8 cellular contexts compared by ENCODE assay signal in the genomic region with DNA sequence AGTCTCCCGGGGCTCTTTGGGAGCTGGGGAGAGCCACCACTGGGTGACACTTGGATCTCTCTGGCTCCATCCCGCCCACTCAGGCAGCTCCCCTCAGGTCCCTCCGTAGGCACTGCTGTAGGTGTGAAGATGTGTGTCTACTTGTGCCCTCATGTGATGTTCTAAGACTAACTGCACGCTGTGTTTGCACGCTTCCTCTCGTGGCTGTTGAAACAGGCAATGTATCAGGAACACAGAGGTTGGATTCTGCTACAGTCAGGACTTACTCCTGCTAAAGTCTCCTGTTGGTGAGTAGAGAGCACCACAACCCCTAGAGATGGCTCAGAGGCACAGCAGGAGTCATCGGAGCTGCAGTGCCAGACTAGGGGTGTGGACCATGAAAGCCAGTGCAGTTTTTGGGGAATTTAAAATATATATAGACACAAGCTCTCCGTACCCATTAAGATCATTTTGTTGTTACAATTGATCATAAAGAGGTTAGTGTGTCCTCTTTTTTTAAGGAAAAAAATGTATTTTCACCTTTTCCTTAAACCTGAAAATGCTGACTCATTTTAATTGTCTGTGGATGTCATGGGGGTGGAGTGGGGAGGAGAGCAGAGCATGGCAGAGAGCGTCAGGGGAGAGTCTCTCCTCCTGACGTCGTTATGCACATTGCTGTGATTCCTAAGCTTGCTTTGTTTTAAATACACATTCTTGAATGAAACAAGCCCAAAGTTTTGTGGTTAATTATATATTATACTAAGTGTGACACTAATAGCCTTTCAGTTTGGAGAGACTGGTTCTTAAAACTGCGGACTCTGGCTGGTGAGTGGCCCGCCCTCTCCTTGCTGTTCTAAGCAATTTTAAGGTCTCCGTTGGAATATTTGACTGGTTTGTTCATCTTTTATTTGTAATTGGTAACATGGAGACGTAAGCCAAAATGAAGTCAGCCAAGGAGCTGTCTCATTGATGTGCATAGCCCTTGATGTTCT. TPM values are rescaled to one million over a fixed set of nuclear protein-coding genes. Genes with fewer than 3 reads are reported as not detected.
DNase-seq lines count a peak whose midpoint lies in the region; ATAC-seq and TF ChIP-seq lines count a peak whose summit lies in the region.

No MANE protein-coding gene starts in this region.

- H3K4me1 ChIP-seq in CD4-positive, alpha-beta memory T cell (ENCODE audit: insufficient read depth, low read length), result no peaks in the 10 kb centered on the region

- H3K9me3 Mint-ChIP-seq in activated T-helper 1 cell treated with anti-CD3 and anti-CD28 coated beads, Interleukin-12 subunit alpha, Interleukin-12 subunit beta, Interleukin-2, Interleukin-4 antibody, amounts not matched to agents 30 ng/mL and 10 ng/mL and 1 ng/mL, durations not matched to agents 14 hours and 24 hours and 36 hours, result no peaks in the 10 kb centered on the region
- H3K9me3 Mint-ChIP-seq in CD4-positive, alpha-beta memory T cell, result no peaks in the 10 kb centered on the region
- H3K9me3 Mint-ChIP-seq in activated CD8-positive, alpha-beta T cell treated with anti-CD3 and anti-CD28 coated beads, Interleukin-2, amount 10 ng/mL, durations not matched to agents 7 days and 5 days (ENCODE audit: insufficient read depth), result no peaks in the 10 kb centered on the region

- no peaks in the 10 kb centered on the region for H3K27me3 Mint-ChIP-seq in activated T-helper 1 cell treated with anti-CD3 and anti-CD28 coated beads, Interleukin-12 subunit alpha, Interleukin-12 subunit beta, Interleukin-2, Interleukin-4 antibody, amounts not matched to agents 30 ng/mL and 10 ng/mL and 1 ng/mL, durations not matched to agents 14 hours and 24 hours and 36 hours (ENCODE audit: insufficient read depth)
- no peaks in the 10 kb centered on the region for H3K27me3 Mint-ChIP-seq in CD4-positive, alpha-beta memory T cell
- no peaks in the 10 kb centered on the region for H3K27me3 Mint-ChIP-seq in activated CD8-positive, alpha-beta T cell treated with anti-CD3 and anti-CD28 coated beads, Interleukin-2, amount 10 ng/mL, durations not matched to agents 7 days and 5 days (ENCODE audit: low read depth)

- peaks cover 20% of the 10 kb centered on the region for H3K36me3 ChIP-seq in CD4-positive, alpha-beta memory T cell (ENCODE audit: insufficient read depth, low read length)

- DNase-seq in ELF-1 (ENCODE audit: low read depth, low spot score) (peak; percentile 56), RWPE1 (ENCODE audit: low spot score) (no peak), fibroblast of pulmonary artery (ENCODE audit: low read depth) (peak; percentile 60), renal cortical epithelial cell (ENCODE audit: low read depth) (peak; percentile 40), substantia nigra (lab: John Stamatoyannopoulos, UW) (no peak)
- no peak for DNase-seq in activated T-helper 1 cell treated with anti-CD3 and anti-CD28 coated beads, Interleukin-12 subunit alpha, Interleukin-12 subunit beta, Interleukin-2, Interleukin-4 antibody, amounts not matched to agents 30 ng/mL and 10 ng/mL and 1 ng/mL, durations not matched to agents 14 hours and 24 hours and 36 hours (ENCODE audit: low spot score)
- DNase-seq in CD4-positive, alpha-beta memory T cell, result no peak
- no peak for DNase-seq in activated CD8-positive, alpha-beta T cell treated with anti-CD3 and anti-CD28 coated beads, Interleukin-2, amount 10 ng/mL, durations not matched to agents 7 days and 5 days

- H3K27ac ChIP-seq in RWPE1, result peak overlapping the region; percentile 39
- no peak overlapping the region for H3K27ac ChIP-seq in substantia nigra (ENCODE audit: low read depth, low read length, poor library complexity, severe bottlenecking)
- H3K27ac ChIP-seq in CD4-positive, alpha-beta memory T cell (ENCODE audit: low read depth, low read length), result no peak overlapping the region

- intact Hi-C loops in activated T-helper 1 cell treated with anti-CD3 and anti-CD28 coated beads, Interleukin-12 subunit alpha, Interleukin-12 subunit beta, Interleukin-2, Interleukin-4 antibody, amounts not matched to agents 30 ng/mL and 10 ng/mL and 1 ng/mL, durations not matched to agents 14 hours and 24 hours and 36 hours (cut with micrococcal nuclease), result no loop called here
- intact Hi-C loops in CD4-positive, alpha-beta memory T cell (cut with micrococcal nuclease), result no loop called here

- H3K4me3 ChIP-seq in fibroblast of pulmonary artery (replicated peaks; ENCODE audit: low read depth, low read length), result no peak overlapping the region
- H3K4me3 ChIP-seq in CD4-positive, alpha-beta memory T cell (ENCODE audit: low read length in 2 of 2), result no peak overlapping the region

- H3K27me3 ChIP-seq in CD4-positive, alpha-beta memory T cell (ENCODE audit: insufficient read depth, low read length), result no peaks in the 10 kb centered on the region

- no peak overlapping the region for H3K4me3 Mint-ChIP-seq in activated T-helper 1 cell treated with anti-CD3 and anti-CD28 coated beads, Interleukin-12 subunit alpha, Interleukin-12 subunit beta, Interleukin-2, Interleukin-4 antibody, amounts not matched to agents 30 ng/mL and 10 ng/mL and 1 ng/mL, durations not matched to agents 14 hours and 24 hours and 36 hours
- no peak overlapping the region for H3K4me3 Mint-ChIP-seq in CD4-positive, alpha-beta memory T cell
- no peak overlapping the region for H3K4me3 Mint-ChIP-seq in activated CD8-positive, alpha-beta T cell treated with anti-CD3 and anti-CD28 coated beads, Interleukin-2, amount 10 ng/mL, durations not matched to agents 7 days and 5 days

- TF ChIP-seq CTCF in RWPE1 (conservative IDR thresholded peaks at IDR 0.05; ENCODE audit: low read depth) (no peak), fibroblast of pulmonary artery (IDR thresholded peaks at IDR 0.05; ENCODE audit: low read length, missing control alignments) (peak; percentile 4)

- H3K4me1 Mint-ChIP-seq in activated T-helper 1 cell treated with anti-CD3 and anti-CD28 coated beads, Interleukin-12 subunit alpha, Interleukin-12 subunit beta, Interleukin-2, Interleukin-4 antibody, amounts not matched to agents 30 ng/mL and 10 ng/mL and 1 ng/mL, durations not matched to agents 14 hours and 24 hours and 36 hours (ENCODE audit: low read depth), result no peaks in the 10 kb centered on the region
- H3K4me1 Mint-ChIP-seq in CD4-positive, alpha-beta memory T cell, result no peaks in the 10 kb centered on the region
- H3K4me1 Mint-ChIP-seq in activated CD8-positive, alpha-beta T cell treated with anti-CD3 and anti-CD28 coated beads, Interleukin-2, amount 10 ng/mL, durations not matched to agents 7 days and 5 days (ENCODE audit: low read depth), result no peaks in the 10 kb centered on the region

- no peaks in the 10 kb centered on the region for H3K9me3 ChIP-seq in CD4-positive, alpha-beta memory T cell (ENCODE audit: control insufficient read depth in 1 of 2, low read length in 2 of 2)

- POLR2A ChIA-PET in RWPE1 (lab: Yijun Ruan, JAX; ENCODE audit: low non-redundant PET), result no interaction called here
- POLR2A ChIA-PET in CD4-positive, alpha-beta memory T cell (lab: Charles Lee; ENCODE audit: partially characterized antibody), result no interaction called here
- POLR2A ChIA-PET in activated CD8-positive, alpha-beta T cell treated with anti-CD3 and anti-CD28 coated beads, Interleukin-2, amount 10 ng/mL, durations not matched to agents 7 days and 5 days (lab: Charles Lee), result interaction anchor here (0.9 kb wide), 1 partner anchor 49 kb away, joined by 3 read pairs; no protein-coding TSS in a partner anchor

- H3K36me3 Mint-ChIP-seq in activated T-helper 1 cell treated with anti-CD3 and anti-CD28 coated beads, Interleukin-12 subunit alpha, Interleukin-12 subunit beta, Interleukin-2, Interleukin-4 antibody, amounts not matched to agents 30 ng/mL and 10 ng/mL and 1 ng/mL, durations not matched to agents 14 hours and 24 hours and 36 hours (ENCODE audit: low read depth), result peaks cover 26% of the 10 kb centered on the region
- H3K36me3 Mint-ChIP-seq in CD4-positive, alpha-beta memory T cell, result peaks cover 45 to 59% of the 10 kb centered on the region in 2 donors
- peaks cover 30% of the 10 kb centered on the region for H3K36me3 Mint-ChIP-seq in activated CD8-positive, alpha-beta T cell treated with anti-CD3 and anti-CD28 coated beads, Interleukin-2, amount 10 ng/mL, durations not matched to agents 7 days and 5 days (ENCODE audit: low read depth)

- CTCF ChIA-PET in RWPE1 (lab: Yijun Ruan, JAX), result interaction anchor here (0.6 kb wide), 1 partner anchor 35 kb away, joined by 3 read pairs; no protein-coding TSS in a partner anchor
- CTCF ChIA-PET in CD4-positive, alpha-beta memory T cell (lab: Charles Lee; ENCODE audit: partially characterized antibody), result no interaction called here
- CTCF ChIA-PET in activated CD8-positive, alpha-beta T cell treated with anti-CD3 and anti-CD28 coated beads, Interleukin-2, amount 10 ng/mL, durations not matched to agents 7 days and 5 days (lab: Charles Lee), result no interaction called here

- ATAC-seq in activated CD8-positive, alpha-beta T cell treated with anti-CD3 and anti-CD28 coated beads, Interleukin-2, amount 10 ng/mL, durations not matched to agents 7 days and 5 days, result no peak

- no peak overlapping the region for H3K27ac Mint-ChIP-seq in activated T-helper 1 cell treated with anti-CD3 and anti-CD28 coated beads, Interleukin-12 subunit alpha, Interleukin-12 subunit beta, Interleukin-2, Interleukin-4 antibody, amounts not matched to agents 30 ng/mL and 10 ng/mL and 1 ng/mL, durations not matched to agents 14 hours and 24 hours and 36 hours
- peak overlapping the region in 1 of 7 donors; percentile 50 for H3K27ac Mint-ChIP-seq in CD4-positive, alpha-beta memory T cell
- no peak overlapping the region for H3K27ac Mint-ChIP-seq in activated CD8-positive, alpha-beta T cell treated with anti-CD3 and anti-CD28 coated beads, Interleukin-2, amount 10 ng/mL, durations not matched to agents 7 days and 5 days

RNA-seq across cellular contexts. Expression of a gene that starts 16.2 kb away (rescaled TPM):
- total RNA-seq in renal cortical epithelial cell, result 254 and 450 TPM in 2 replicates
- 51.4 and 53.7 TPM in 2 replicates for total RNA-seq in activated T-helper 1 cell treated with anti-CD3 and anti-CD28 coated beads, Interleukin-12 subunit alpha, Interleukin-12 subunit beta, Interleukin-2, Interleukin-4 antibody, amounts not matched to agents 30 ng/mL and 10 ng/mL and 1 ng/mL, durations not matched to agents 14 hours and 24 hours and 36 hours
- total RNA-seq in CD4-positive, alpha-beta memory T cell, result 1 to 10 TPM in 1 of 2 experiments, under 1 TPM in 1; 0.58 to 1.5 TPM
- polyA plus RNA-seq in CD4-positive, alpha-beta memory T cell, result under 1 TPM in 1 of 2 donors, not detected in 1; 0.41 TPM
- not detected for total RNA-seq in activated CD8-positive, alpha-beta T cell treated with anti-CD3 and anti-CD28 coated beads, Interleukin-2, amount 10 ng/mL, durations not matched to agents 7 days and 5 days

Comparison
In these comparisons a context has a peak if more than half of its experiments do, and no peak if none do; other contexts are left out.
1. DNase-seq: peak in ELF-1 (single experiment), fibroblast of pulmonary artery (single experiment) and renal cortical epithelial cell (single experiment); none in RWPE1 (single experiment), substantia nigra (0 of 49), activated T-helper 1 cell treated with anti-CD3 and anti-CD28 coated beads, Interleukin-12 subunit alpha, Interleukin-12 subunit beta, Interleukin-2, Interleukin-4 antibody, amounts not matched to agents 30 ng/mL and 10 ng/mL and 1 ng/mL, durations not matched to agents 14 hours and 24 hours and 36 hours (single experiment), CD4-positive, alpha-beta memory T cell (0 of 5) and activated CD8-positive, alpha-beta T cell treated with anti-CD3 and anti-CD28 coated beads, Interleukin-2, amount 10 ng/mL, durations not matched to agents 7 days and 5 days (single experiment).
2. RNA of a gene that starts 16.2 kb away (total RNA-seq): 254 to 450 TPM in renal cortical epithelial cell and 51.4 to 53.7 TPM in activated T-helper 1 cell treated with anti-CD3 and anti-CD28 coated beads, Interleukin-12 subunit alpha, Interleukin-12 subunit beta, Interleukin-2, Interleukin-4 antibody, amounts not matched to agents 30 ng/mL and 10 ng/mL and 1 ng/mL, durations not matched to agents 14 hours and 24 hours and 36 hours; 0.58 to 1.5 TPM in CD4-positive, alpha-beta memory T cell and not detected in activated CD8-positive, alpha-beta T cell treated with anti-CD3 and anti-CD28 coated beads, Interleukin-2, amount 10 ng/mL, durations not matched to agents 7 days and 5 days; every median in the first group is over 10 times any median in the second.